Comparison of ENCODE assay signal across 10 cellular contexts in the genomic region with DNA sequence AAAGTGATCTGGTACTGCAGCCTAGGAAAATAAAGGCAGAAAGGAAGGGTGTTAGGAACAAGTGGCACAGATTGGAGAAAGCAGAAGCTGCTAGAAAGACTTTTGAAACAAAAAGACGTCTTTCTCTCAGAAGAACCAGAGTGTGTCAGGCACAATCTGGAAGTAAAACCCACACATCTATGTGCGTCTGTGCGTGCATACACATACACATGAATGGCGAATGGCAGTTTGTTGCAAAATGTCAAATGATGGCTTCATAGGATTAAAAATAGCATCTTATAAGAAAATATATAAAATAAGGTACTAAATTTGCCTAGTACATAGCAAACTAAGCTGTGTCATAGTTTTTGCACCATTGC.
"Had no signal": no experiment of that assay in that cellular context is flagged by ENCODE, and none has a peak within 500 bp of the region (broad histone marks: within the 10 kb centered on the region; RNA-seq: fewer than 3 reads in every experiment).

No MANE protein-coding gene starts in this region.

- H3K27me3 Mint-ChIP-seq: activated CD4-positive, alpha-beta T cell treated with anti-CD3 and anti-CD28 coated beads, Interleukin-2, amount 10 ng/mL, durations not matched to agents 7 days and 5 days; activated naive CD4-positive, alpha-beta T cell treated with anti-CD3 and anti-CD28 coated beads, Interleukin-2, amount 10 ng/mL, durations not matched to agents 7 days and 5 days; activated T-helper 17 cell treated with anti-CD3 and anti-CD28 coated beads, Interleukin-2, amount 50 U/mL, for 72 hours had no signal

- H3K27ac Mint-ChIP-seq: activated CD4-positive, alpha-beta T cell treated with anti-CD3 and anti-CD28 coated beads, Interleukin-2, amount 10 ng/mL, durations not matched to agents 7 days and 5 days; activated naive CD4-positive, alpha-beta T cell treated with anti-CD3 and anti-CD28 coated beads, Interleukin-2, amount 10 ng/mL, durations not matched to agents 7 days and 5 days; activated T-helper 17 cell treated with anti-CD3 and anti-CD28 coated beads, Interleukin-2, amount 50 U/mL, for 72 hours; WTC11 had no signal

- DNase-seq: activated CD4-positive, alpha-beta T cell treated with anti-CD3 and anti-CD28 coated beads, Interleukin-2, amount 10 ng/mL, durations not matched to agents 7 days and 5 days; activated CD8-positive, alpha-beta memory T cell treated with anti-CD3 and anti-CD28 coated beads for 24 hours; activated naive CD4-positive, alpha-beta T cell treated with anti-CD3 and anti-CD28 coated beads, Interleukin-2, amount 10 ng/mL, durations not matched to agents 7 days and 5 days; colonic mucosa; foreskin melanocyte; heart left ventricle; ovary; stimulated activated CD4-positive, alpha-beta T cell treated with anti-CD3 and anti-CD28 coated beads, Interleukin-4, amount 100 ng/mL, for 1 hour had no signal

- H3K36me3 Mint-ChIP-seq: activated naive CD4-positive, alpha-beta T cell treated with anti-CD3 and anti-CD28 coated beads, Interleukin-2, amount 10 ng/mL, durations not matched to agents 7 days and 5 days had no signal

- H3K4me3 Mint-ChIP-seq: activated CD4-positive, alpha-beta T cell treated with anti-CD3 and anti-CD28 coated beads, Interleukin-2, amount 10 ng/mL, durations not matched to agents 7 days and 5 days; activated naive CD4-positive, alpha-beta T cell treated with anti-CD3 and anti-CD28 coated beads, Interleukin-2, amount 10 ng/mL, durations not matched to agents 7 days and 5 days; activated T-helper 17 cell treated with anti-CD3 and anti-CD28 coated beads, Interleukin-2, amount 50 U/mL, for 72 hours; WTC11 had no signal

- H3K4me1 Mint-ChIP-seq: activated CD4-positive, alpha-beta T cell treated with anti-CD3 and anti-CD28 coated beads, Interleukin-2, amount 10 ng/mL, durations not matched to agents 7 days and 5 days; activated naive CD4-positive, alpha-beta T cell treated with anti-CD3 and anti-CD28 coated beads, Interleukin-2, amount 10 ng/mL, durations not matched to agents 7 days and 5 days; activated T-helper 17 cell treated with anti-CD3 and anti-CD28 coated beads, Interleukin-2, amount 50 U/mL, for 72 hours had no signal

- ATAC-seq: activated T-helper 17 cell treated with anti-CD3 and anti-CD28 coated beads, Interleukin-2, amount 50 U/mL, for 72 hours; heart left ventricle; WTC11 had no signal
